3 cellular contexts compared by ENCODE assay signal in the genomic region with DNA sequence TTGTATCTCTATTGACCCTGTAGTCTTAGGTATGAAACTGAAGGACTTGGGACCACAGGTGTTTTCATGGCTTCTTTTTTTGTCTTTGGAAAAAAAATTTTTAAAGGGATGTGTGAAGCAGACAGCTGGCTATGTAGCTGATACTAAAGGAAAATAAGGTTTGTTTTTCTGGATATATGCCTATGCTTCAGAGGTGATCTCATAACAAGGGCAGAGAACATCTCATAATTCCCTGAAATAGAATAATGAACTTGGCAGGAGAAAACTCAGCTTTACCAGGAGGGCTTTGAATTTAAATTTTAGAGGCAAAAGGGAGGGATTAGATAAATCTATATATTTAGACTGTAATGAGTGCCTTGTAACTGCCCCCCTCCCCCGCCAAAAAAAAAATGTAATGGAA.
"Had no signal": no experiment of that assay in that cellular context is flagged by ENCODE, and none has a peak within 500 bp of the region (broad histone marks: within the 10 kb centered on the region; RNA-seq: fewer than 3 reads in every experiment).

No MANE protein-coding gene starts in this region.

- ATAC-seq: GM12878 had no signal

- DNase-seq: GDM1, GF-D8 had no signal
